In genomic region chr1:56071351-56071750, GRCh38 we compare ENCODE assay signal across 10 cellular contexts.
"Had no signal": no experiment of that assay in that cellular context is flagged by ENCODE, and none has a peak within 500 bp of the region (broad histone marks: within the 10 kb centered on the region; RNA-seq: fewer than 3 reads in every experiment).

No MANE protein-coding gene starts in this region.

- DNase-seq: Karpas-422, KBM-7 had no signal

- H3K36me3 ChIP-seq: HAP-1 had no signal

- ATAC-seq: GM23338, HCT116, HepG2 had no signal

- H3K27ac ChIP-seq: HL-60, KMS-11 had no signal

- FAIRE-seq: H1, H54, HepG2 had no signal

- H3K4me1 ChIP-seq: HAP-1 had no signal

- H3K9me3 ChIP-seq: HAP-1 had no signal

- H3K4me3 ChIP-seq: GM23338, HAP-1 had no signal
